Comparison of ENCODE assay signal across 9 cellular contexts in genomic region chr12:89350260-89350659, GRCh38. TPM values are rescaled to one million over a fixed set of nuclear protein-coding genes. Genes with fewer than 3 reads are reported as not detected.
A peak's percentile ranks its signal among the peaks of the same experiment; 100 is the strongest.
DNase-seq lines count a peak whose midpoint lies in the region; ATAC-seq and TF ChIP-seq lines count a peak whose summit lies in the region.
"Had no signal": no experiment of that assay in that cellular context is flagged by ENCODE, and none has a peak within 500 bp of the region (broad histone marks: within the 10 kb centered on the region; RNA-seq: fewer than 3 reads in every experiment).

No MANE protein-coding gene starts in this region.

- ATAC-seq in HG03135 (IDR thresholded peaks at IDR 0.05; ENCODE audit: unreplicated experiment), result no peak

- H3K27ac Mint-ChIP-seq in T-helper 1 cell treated with Interleukin-12 subunit alpha and Interleukin-12 subunit beta and Interleukin-4 antibody, amounts not matched to agents 30 μg/mL and 1 μg/mL, for 36 hours, result peak overlapping the region; percentile 97

- no peak for TF ChIP-seq CTCF in kidney epithelial cell (IDR thresholded peaks at IDR 0.05; ENCODE audit: insufficient read depth, low read length, poor library complexity, severe bottlenecking)

- peaks cover 42% of the 10 kb centered on the region for H3K36me3 Mint-ChIP-seq in T-helper 1 cell treated with Interleukin-12 subunit alpha and Interleukin-12 subunit beta and Interleukin-4 antibody, amounts not matched to agents 30 μg/mL and 1 μg/mL, for 36 hours (ENCODE audit: low read depth)

- no peak for DNase-seq in T-helper 1 cell
- DNase-seq in adipocyte (ENCODE audit: low read depth), result no peak
- no peak for DNase-seq in kidney epithelial cell (ENCODE audit: low read depth)
- DNase-seq in GM19240 (ENCODE audit: insufficient read length, low spot score), result no peak
- no peak for DNase-seq in NCI-H2081 (lab: John Stamatoyannopoulos, UW)
- DNase-seq: activated CD8-positive, alpha-beta memory T cell treated with anti-CD3 and anti-CD28 coated beads, Interleukin-2, amount 50 U/mL, for 4 hours had no signal

- H3K9me3 Mint-ChIP-seq in T-helper 1 cell treated with Interleukin-12 subunit alpha and Interleukin-12 subunit beta and Interleukin-4 antibody, amounts not matched to agents 30 μg/mL and 1 μg/mL, for 36 hours, result no peaks in the 10 kb centered on the region

- H3K36me3 ChIP-seq in adipocyte (ENCODE audit: control insufficient read depth, insufficient read depth, low read length, severe bottlenecking) (peaks cover 32% of the 10 kb centered on the region), kidney epithelial cell (ENCODE audit: control insufficient read depth, insufficient read depth, low read length) (peaks cover 3% of the 10 kb centered on the region), subcutaneous abdominal adipose tissue (ENCODE audit: control insufficient read depth in 5 of 5, insufficient read depth in 5 of 5, low read length in 5 of 5) (peaks cover 12 to 31% (median 16%) of the 10 kb centered on the region in 5 donors)

- H3K4me3 ChIP-seq in adipocyte (ENCODE audit: low read length) (peak overlapping the region; percentile 93), kidney epithelial cell (ENCODE audit: low read depth, low read length) (peak overlapping the region; percentile 99), subcutaneous abdominal adipose tissue (ENCODE audit: low read depth in 1 of 5, low read length in 5 of 5) (peak overlapping the region; percentile 92 to 100 (median 97))

- H3K9me3 ChIP-seq in adipocyte (ENCODE audit: control insufficient read depth, low read length), result no peaks in the 10 kb centered on the region
- no peaks in the 10 kb centered on the region for H3K9me3 ChIP-seq in subcutaneous abdominal adipose tissue (ENCODE audit: control insufficient read depth in 5 of 5, low read length in 5 of 5)

- H3K27me3 ChIP-seq in adipocyte (replicated peaks; ENCODE audit: control insufficient read depth, insufficient read depth, low read length), result no peaks in the 10 kb centered on the region
- H3K27me3 ChIP-seq in kidney epithelial cell (ENCODE audit: control insufficient read depth, insufficient read depth, low read length), result no peaks in the 10 kb centered on the region
- no peaks in the 10 kb centered on the region for H3K27me3 ChIP-seq in subcutaneous abdominal adipose tissue (ENCODE audit: control insufficient read depth in 5 of 5, insufficient read depth in 4 of 5, low read length in 5 of 5)

- H3K4me3 Mint-ChIP-seq in T-helper 1 cell treated with Interleukin-12 subunit alpha and Interleukin-12 subunit beta and Interleukin-4 antibody, amounts not matched to agents 30 μg/mL and 1 μg/mL, for 36 hours, result peak overlapping the region; percentile 87

- peak overlapping the region; percentile 98 for H3K27ac ChIP-seq in subcutaneous abdominal adipose tissue (ENCODE audit: low read depth, low read length)

- peaks cover 58% of the 10 kb centered on the region for H3K4me1 ChIP-seq in adipocyte (ENCODE audit: control insufficient read depth, insufficient read depth, low read length)
- peaks cover 7 to 88% (median 67%) of the 10 kb centered on the region in 5 donors for H3K4me1 ChIP-seq in subcutaneous abdominal adipose tissue (ENCODE audit: control insufficient read depth in 5 of 5, insufficient read depth in 5 of 5, low read length in 5 of 5)

- H3K27me3 Mint-ChIP-seq in T-helper 1 cell treated with Interleukin-12 subunit alpha and Interleukin-12 subunit beta and Interleukin-4 antibody, amounts not matched to agents 30 μg/mL and 1 μg/mL, for 36 hours (ENCODE audit: low read depth), result no peaks in the 10 kb centered on the region

- peaks cover 59% of the 10 kb centered on the region for H3K4me1 Mint-ChIP-seq in T-helper 1 cell treated with Interleukin-12 subunit alpha and Interleukin-12 subunit beta and Interleukin-4 antibody, amounts not matched to agents 30 μg/mL and 1 μg/mL, for 36 hours (ENCODE audit: low read depth)

- peak overlapping the region; percentile 98 for H3K9ac ChIP-seq in adipocyte (ENCODE audit: low read length)
- H3K9ac ChIP-seq in subcutaneous abdominal adipose tissue (ENCODE audit: low read length in 5 of 5), result peak overlapping the region; percentile 77 to 94 (median 91)

RNA-seq across cellular contexts. Expression of gene DUSP6, which starts 2.0 kb away (rescaled TPM):
- 43.1 and 64.5 TPM in 2 replicates for total RNA-seq in kidney epithelial cell
